22 cellular contexts compared by ENCODE assay signal in genomic region chr10:84543077-84543476, GRCh38.
A peak's percentile ranks its signal among the peaks of the same experiment; 100 is the strongest.
DNase-seq lines count a peak whose midpoint lies in the region; ATAC-seq and TF ChIP-seq lines count a peak whose summit lies in the region.
"Had no signal": no experiment of that assay in that cellular context is flagged by ENCODE, and none has a peak within 500 bp of the region (broad histone marks: within the 10 kb centered on the region; RNA-seq: fewer than 3 reads in every experiment).

No MANE protein-coding gene starts in this region.

- H3K4me1 Mint-ChIP-seq in nephron, result peaks cover 27% of the 10 kb centered on the region
- peaks cover 3 to 8% (median 6%) of the 10 kb centered on the region in 4 donors for H3K4me1 Mint-ChIP-seq in CD4-positive, alpha-beta memory T cell
- peaks cover 0 to 4% of the 10 kb centered on the region in 2 donors for H3K4me1 Mint-ChIP-seq in natural killer cell
- H3K4me1 Mint-ChIP-seq: memory B cell had no signal

- POLR2A ChIA-PET in CD4-positive, alpha-beta memory T cell (lab: Charles Lee; ENCODE audit: partially characterized antibody), result no interaction called here

- H3K9me3 ChIP-seq in CD4-positive, alpha-beta memory T cell (ENCODE audit: control insufficient read depth in 1 of 2, low read length in 2 of 2), result no peaks in the 10 kb centered on the region
- H3K9me3 ChIP-seq: body of pancreas, tibial nerve had no signal

- H3K27ac Mint-ChIP-seq in nephron (peak overlapping the region in 2 of 3 experiments; percentile 74 to 84), natural killer cell (no peak overlapping the region)
- H3K27ac Mint-ChIP-seq in CD4-positive, alpha-beta memory T cell, result no peak overlapping the region
- H3K27ac Mint-ChIP-seq: activated naive CD4-positive, alpha-beta T cell treated with anti-CD3 and anti-CD28 coated beads, Interleukin-2, amount 50 U/mL, for 72 hours; activated T-cell treated with anti-CD3 and anti-CD28 coated beads, Interleukin-2, amount 50 U/mL, for 72 hours; IgD-negative memory B cell; memory B cell; T-helper 2 cell treated with Interferon-gamma antibody and Interleukin-4, amounts not matched to agents 5 μg/mL and 100 μg/mL, for 36 hours had no signal

- no peak for TF ChIP-seq CTCF in nephron (IDR thresholded peaks at IDR 0.05; ENCODE audit: unreplicated experiment in 3 of 3)
- TF ChIP-seq CTCF in natural killer cell (IDR thresholded peaks at IDR 0.05), result no peak

- H3K27me3 ChIP-seq in CD4-positive, alpha-beta memory T cell (ENCODE audit: insufficient read depth, low read length), result no peaks in the 10 kb centered on the region
- H3K27me3 ChIP-seq: body of pancreas had no signal

- ATAC-seq in natural killer cell, result no peak
- ATAC-seq: activated naive CD4-positive, alpha-beta T cell treated with anti-CD3 and anti-CD28 coated beads, Interleukin-2, amount 50 U/mL, for 72 hours; activated T-cell treated with anti-CD3 and anti-CD28 coated beads, Interleukin-2, amount 50 U/mL, for 72 hours; body of pancreas; right cardiac atrium had no signal

- intact Hi-C loops in cardiac septum (cut with DNase I) (no loop called here), natural killer cell (cut with micrococcal nuclease) (no loop called here)
- intact Hi-C loops in CD4-positive, alpha-beta memory T cell (cut with micrococcal nuclease), result loop anchor here (10.0 kb wide), 1 partner anchor 398 kb away; no protein-coding TSS in a partner anchor

- CTCF ChIA-PET in CD4-positive, alpha-beta memory T cell (lab: Charles Lee; ENCODE audit: partially characterized antibody), result interaction anchor here (1.8 to 10.5 kb wide), 2 partner anchors 10 to 278 kb away, joined by 6 to 326 read pairs; no protein-coding TSS in a partner anchor

- H3K27me3 Mint-ChIP-seq in nephron (ENCODE audit: low read depth) (peaks cover 36% of the 10 kb centered on the region), natural killer cell (ENCODE audit: low read depth in 2 of 2) (peaks cover 15 to 28% of the 10 kb centered on the region in 2 donors)
- peaks cover 12 to 27% of the 10 kb centered on the region in 2 donors for H3K27me3 Mint-ChIP-seq in CD4-positive, alpha-beta memory T cell

- peak; percentile 37 for DNase-seq in DMS153 (lab: John Stamatoyannopoulos, UW)
- DNase-seq in NCI-H1694 (lab: John Stamatoyannopoulos, UW), result peak; percentile 5
- peak; percentile 96 for DNase-seq in SK-N-DZ (ENCODE audit: low spot score)
- DNase-seq in cardiac septum (ENCODE audit: low spot score), result no peak
- no peak for DNase-seq in CD4-positive, alpha-beta memory T cell
- no peak for DNase-seq in mesenteric fat pad (ENCODE audit: low spot score)
- DNase-seq in natural killer cell, result no peak
- DNase-seq: activated T-cell treated with anti-CD3 and anti-CD28 coated beads, Interleukin-2, amount 50 U/mL, for 72 hours; body of pancreas; hippocampal formation; kidney glomerular epithelial cell; NCI-H226; right cardiac atrium; stimulated activated naive CD4-positive, alpha-beta T cell treated with Interleukin-2 at 50 U/mL for 16 hours had no signal

- no peak overlapping the region for H3K27ac ChIP-seq in CD4-positive, alpha-beta memory T cell (ENCODE audit: low read depth, low read length)
- H3K27ac ChIP-seq: body of pancreas, coronary artery, HL-60, tibial nerve had no signal

- peaks cover 7% of the 10 kb centered on the region for H3K4me1 ChIP-seq in CD4-positive, alpha-beta memory T cell (ENCODE audit: insufficient read depth, low read length)

- no peak overlapping the region for H3K4me3 ChIP-seq in CD4-positive, alpha-beta memory T cell (ENCODE audit: low read length in 2 of 2)
- H3K4me3 ChIP-seq: body of pancreas, coronary artery, tibial nerve had no signal

- H3K9me3 Mint-ChIP-seq in nephron (no peaks in the 10 kb centered on the region), natural killer cell (no peaks in the 10 kb centered on the region)
- H3K9me3 Mint-ChIP-seq in CD4-positive, alpha-beta memory T cell, result no peaks in the 10 kb centered on the region
- H3K9me3 Mint-ChIP-seq: activated naive CD4-positive, alpha-beta T cell treated with anti-CD3 and anti-CD28 coated beads, Interleukin-2, amount 50 U/mL, for 72 hours; activated T-cell treated with anti-CD3 and anti-CD28 coated beads, Interleukin-2, amount 50 U/mL, for 72 hours; IgD-negative memory B cell; memory B cell; T-helper 2 cell treated with Interferon-gamma antibody and Interleukin-4, amounts not matched to agents 5 μg/mL and 100 μg/mL, for 36 hours had no signal

- no peaks in the 10 kb centered on the region for H3K36me3 Mint-ChIP-seq in nephron (ENCODE audit: low read depth)
- no peaks in the 10 kb centered on the region for H3K36me3 Mint-ChIP-seq in CD4-positive, alpha-beta memory T cell
- no peaks in the 10 kb centered on the region for H3K36me3 Mint-ChIP-seq in natural killer cell
- H3K36me3 Mint-ChIP-seq: activated naive CD4-positive, alpha-beta T cell treated with anti-CD3 and anti-CD28 coated beads, Interleukin-2, amount 50 U/mL, for 72 hours; IgD-negative memory B cell; memory B cell had no signal

- no peaks in the 10 kb centered on the region for H3K36me3 ChIP-seq in CD4-positive, alpha-beta memory T cell (ENCODE audit: insufficient read depth, low read length)
- H3K36me3 ChIP-seq: tibial nerve had no signal

- H3K4me3 Mint-ChIP-seq in nephron, result no peak overlapping the region
- no peak overlapping the region for H3K4me3 Mint-ChIP-seq in CD4-positive, alpha-beta memory T cell
- H3K4me3 Mint-ChIP-seq in natural killer cell, result no peak overlapping the region
- H3K4me3 Mint-ChIP-seq: activated T-cell treated with anti-CD3 and anti-CD28 coated beads, Interleukin-2, amount 50 U/mL, for 72 hours; IgD-negative memory B cell; memory B cell; T-helper 2 cell treated with Interferon-gamma antibody and Interleukin-4, amounts not matched to agents 5 μg/mL and 100 μg/mL, for 36 hours had no signal

Comparison
In these comparisons a context has a peak if more than half of its experiments do, and no peak if none do; other contexts are left out.
1. DNase-seq: peak in DMS153 (single experiment), NCI-H1694 (single experiment) and SK-N-DZ (single experiment); none in cardiac septum (single experiment), CD4-positive, alpha-beta memory T cell (0 of 5), mesenteric fat pad (single experiment) and natural killer cell (single experiment).
2. H3K27ac Mint-ChIP-seq: peak in nephron (2 of 3); none in CD4-positive, alpha-beta memory T cell (0 of 7) and natural killer cell (0 of 2).